12 cellular contexts compared by ENCODE assay signal in genomic region chr17:376936-377863, GRCh38. TPM values are rescaled to one million over a fixed set of nuclear protein-coding genes. Genes with fewer than 3 reads are reported as not detected.
DNase-seq lines count a peak whose midpoint lies in the region; ATAC-seq and TF ChIP-seq lines count a peak whose summit lies in the region.
"Had no signal": no experiment of that assay in that cellular context is flagged by ENCODE, and none has a peak within 500 bp of the region (broad histone marks: within the 10 kb centered on the region; RNA-seq: fewer than 3 reads in every experiment).

No MANE protein-coding gene starts in this region.

- H3K4me3 ChIP-seq in AG10803 (ENCODE audit: low read length) (no peak overlapping the region), IMR-90 (ENCODE audit: insufficient read depth, low read depth, low read length) (no peak overlapping the region), adipocyte (ENCODE audit: low read length) (no peak overlapping the region), transverse colon (no peak overlapping the region), H7 (ENCODE audit: insufficient read depth, low read depth, low read length) (no peak overlapping the region)

- H3K4me1 ChIP-seq in IMR-90 (ENCODE audit: control insufficient read depth, insufficient read depth, low read length) (peaks cover 3% of the 10 kb centered on the region), adipocyte (ENCODE audit: control insufficient read depth, insufficient read depth, low read length) (peaks cover 7% of the 10 kb centered on the region), transverse colon (peaks cover 0 to 12% (median 3%) of the 10 kb centered on the region in 4 donors)

- in situ Hi-C loops in IMR-90 (cut with MboI; ENCODE audit: low sequenced_read_pairs) (no loop called here), transverse colon (cut with MboI; ENCODE audit: low pct_ligation_motif_present in 1 of 4, low pct_unique_long_range_greater_than_20kb in 1 of 4, low sequenced_read_pairs in 3 of 4) (no loop called here)

- H3K9me3 ChIP-seq in IMR-90 (ENCODE audit: control insufficient read depth, insufficient read depth, low read length) (no peaks in the 10 kb centered on the region), adipocyte (ENCODE audit: control insufficient read depth, low read length) (no peaks in the 10 kb centered on the region), transverse colon (no peaks in the 10 kb centered on the region)

- intact Hi-C loops in IMR-90 (cut with micrococcal nuclease) (no loop called here), transverse colon (cut with DNase I; ENCODE audit: low total_unique reads) (no loop called here)

- TF ChIP-seq RAD21 in IMR-90 (IDR thresholded peaks at IDR 0.05; ENCODE audit: low read length), result no peak

- H3K27me3 ChIP-seq in IMR-90 (ENCODE audit: control insufficient read depth, insufficient read depth, low read length) (peaks cover 15% of the 10 kb centered on the region), adipocyte (replicated peaks; ENCODE audit: control insufficient read depth, insufficient read depth, low read length) (peaks cover 20% of the 10 kb centered on the region), transverse colon (no peaks in the 10 kb centered on the region), H7 (ENCODE audit: control insufficient read depth, insufficient read depth, low read length) (peaks cover 2% of the 10 kb centered on the region; the same call in 1 of the 2 replicates)

- H2AK5ac ChIP-seq in IMR-90 (ENCODE audit: low read depth, low read length), result no peak overlapping the region

- no peak overlapping the region for H3K14ac ChIP-seq in IMR-90 (replicated peaks; ENCODE audit: low read depth, low read length)

- H3K27ac ChIP-seq in IMR-90 (ENCODE audit: insufficient read depth, low read length) (peak overlapping the region; percentile 43; the same call in 1 of the 2 replicates), transverse colon (peak overlapping the region in 1 of 4 donors; percentile 12)
- H3K27ac ChIP-seq: C4-2B had no signal

- no peaks in the 10 kb centered on the region for H3K79me1 ChIP-seq in IMR-90 (ENCODE audit: low read depth in 1 of 2, low read length in 2 of 2)

- H3K9ac ChIP-seq in IMR-90 (ENCODE audit: low read depth, low read length), result no peak overlapping the region
- H3K9ac ChIP-seq in adipocyte (ENCODE audit: low read length), result no peak overlapping the region

- peak overlapping the region; percentile 66; the same call in 1 of the 2 replicates for H3K23ac ChIP-seq in IMR-90 (ENCODE audit: low read depth, low read length)

- 17% methylated on average over 2 of the region's 14 CpGs; no CpG with 5 or more reads in 1 of the 2 experiments for WGBS in IMR-90 (ENCODE audit: extremely low coverage in 2 of 2, insufficient read length in 1 of 2), 2 experiments
- WGBS in transverse colon (ENCODE audit: low coverage in 1 of 2), 2 donors, result 50 to 55% methylated on average over 12 to 14 of the region's 14 CpGs

- DNase-seq in AG10803 (ENCODE audit: low read depth) (peak; percentile 81), IMR-90 (peak; percentile 14), adipocyte (ENCODE audit: low read depth) (peak; percentile 62), left lobe of liver (ENCODE audit: low spot score) (no peak), transverse colon (no peak), 8988T (no peak), H7 (no peak)
- DNase-seq: amygdala, naive B cell, NCI-H2171 had no signal

- H4K91ac ChIP-seq in IMR-90 (ENCODE audit: insufficient read depth, low read depth, low read length), result no peak overlapping the region

- dilution Hi-C loops in IMR-90 (cut with HindIII; ENCODE audit: low sequenced_read_pairs, unreplicated experiment), result no loop called here

- TF ChIP-seq EP300 in transverse colon (IDR thresholded peaks at IDR 0.05; ENCODE audit: low read depth), result no peak

- no TSS peak for BruUV-seq in IMR-90 (replicated peaks; lab: Mats Ljungman, UMichigan)

- H2AFZ ChIP-seq in IMR-90 (replicated peaks; ENCODE audit: low read length, poor library complexity), result no peak overlapping the region

- peak overlapping the region; percentile 59; the same call in 1 of the 2 replicates for H3K18ac ChIP-seq in IMR-90 (ENCODE audit: low read depth, low read length)

- no peak overlapping the region for H4K5ac ChIP-seq in IMR-90 (ENCODE audit: low read depth, low read length)

- no peak for TF ChIP-seq POLR2A in IMR-90 (IDR thresholded peaks at IDR 0.05; ENCODE audit: low read depth, low read length)
- TF ChIP-seq POLR2A in transverse colon (IDR thresholded peaks at IDR 0.05), result no peak

- H2AK9ac ChIP-seq in IMR-90 (replicated peaks; ENCODE audit: low read depth, low read length, poor library complexity), result no peak overlapping the region

- no peaks in the 10 kb centered on the region; the same call in 1 of the 2 replicates for H3K9me1 ChIP-seq in IMR-90 (ENCODE audit: insufficient read depth, low read length)

- no peak overlapping the region for H4K8ac ChIP-seq in IMR-90 (ENCODE audit: low read depth in 2 of 2, low read length in 2 of 2)

- POLR2A ChIA-PET in IMR-90 (lab: Charles Lee; ENCODE audit: unreplicated experiment), result no interaction called here

- H2BK120ac ChIP-seq in IMR-90 (ENCODE audit: low read depth, low read length), result no peak overlapping the region

- H3K4ac ChIP-seq in IMR-90 (ENCODE audit: low read depth, low read length), result no peak overlapping the region

- H3K4me2 ChIP-seq in IMR-90 (ENCODE audit: low read depth, low read length), result no peak overlapping the region; the same call in 1 of the 2 replicates

- TF ChIP-seq CTCF in AG10803 (conservative IDR thresholded peaks at IDR 0.05; ENCODE audit: low read length), result no peak
- TF ChIP-seq CTCF in IMR-90 (conservative IDR thresholded peaks at IDR 0.05; ENCODE audit: low read depth, low read length), result no peak
- TF ChIP-seq CTCF in transverse colon (IDR thresholded peaks at IDR 0.05), result no peak

- no peak overlapping the region for H2BK15ac ChIP-seq in IMR-90 (ENCODE audit: low read depth, low read length)

- no peak overlapping the region for H2BK5ac ChIP-seq in IMR-90 (ENCODE audit: low read depth, low read length, poor library complexity, severe bottlenecking)

- no peaks in the 10 kb centered on the region for H4K20me1 ChIP-seq in IMR-90 (ENCODE audit: insufficient read depth, low read length)

- ATAC-seq in IMR-90 (ENCODE audit: low read depth) (peak; percentile 21; the same call in 1 of the 2 replicates), left lobe of liver (peak; percentile 29), GM19455 (IDR thresholded peaks at IDR 0.05; ENCODE audit: unreplicated experiment) (no peak)

- no peak overlapping the region for H2BK20ac ChIP-seq in IMR-90 (ENCODE audit: low read depth, low read length)

- H3K36me3 ChIP-seq in IMR-90 (ENCODE audit: control insufficient read depth, insufficient read depth, low read length) (no peaks in the 10 kb centered on the region), adipocyte (ENCODE audit: control insufficient read depth, insufficient read depth, low read length, severe bottlenecking) (no peaks in the 10 kb centered on the region), transverse colon (no peaks in the 10 kb centered on the region), H7 (replicated peaks; ENCODE audit: control insufficient read depth, insufficient read depth, low read length) (no peaks in the 10 kb centered on the region)

- H3K56ac ChIP-seq in IMR-90 (ENCODE audit: extremely low read depth, insufficient read depth, low read length), result no peak overlapping the region

- CTCF ChIA-PET in IMR-90 (lab: Yijun Ruan, JAX), result no interaction called here

TF ChIP-seq in IMR-90, 13 proteins besides CTCF, POLR2A, EP300 and RAD21:
- TF ChIP-seq CEBPB (IDR thresholded peaks at IDR 0.05; ENCODE audit: low read depth, low read length), result no peak
- no peak for TF ChIP-seq MAFK (IDR thresholded peaks at IDR 0.05; ENCODE audit: low read depth, low read length)
TF ChIP-seq in IMR-90: peak in this region for 0.

RNA-seq across cellular contexts. Expression of gene RPH3AL, which starts 24.6 kb away (rescaled TPM):
- total RNA-seq in IMR-90 (2012; rRNA removed) (0.83 and 1.8 TPM in 2 replicates), left lobe of liver (87.4 TPM), transverse colon (10 to 100 TPM; 24.3 to 90.5 (median 47.2) TPM)
- 1.5 and 2.5 TPM in 2 replicates for polyA plus RNA-seq in IMR-90 (2012; rRNA removed)
- polyA plus RNA-seq in IMR-90 (2012; cell fraction: cytosol; rRNA removed), result 2.3 and 3.8 TPM in 2 replicates
- polyA plus RNA-seq in IMR-90 (2012; cell fraction: nucleus; rRNA removed; ENCODE audit: low replicate concordance), result 2.1 and 2.9 TPM in 2 replicates
- total RNA-seq in H7 (2014; rRNA removed; shearing (Covaris generic)), result 1.3 and 2.8 TPM in 2 replicates

Comparison
In these comparisons a context has a peak if more than half of its experiments do, and no peak if none do; other contexts are left out.
1. DNase-seq: peak in AG10803 (single experiment), IMR-90 (single experiment) and adipocyte (single experiment); none in left lobe of liver (single experiment), transverse colon (single experiment), 8988T (single experiment) and H7 (single experiment).